Comparison of ENCODE assay signal across 8 cellular contexts in the genomic region with DNA sequence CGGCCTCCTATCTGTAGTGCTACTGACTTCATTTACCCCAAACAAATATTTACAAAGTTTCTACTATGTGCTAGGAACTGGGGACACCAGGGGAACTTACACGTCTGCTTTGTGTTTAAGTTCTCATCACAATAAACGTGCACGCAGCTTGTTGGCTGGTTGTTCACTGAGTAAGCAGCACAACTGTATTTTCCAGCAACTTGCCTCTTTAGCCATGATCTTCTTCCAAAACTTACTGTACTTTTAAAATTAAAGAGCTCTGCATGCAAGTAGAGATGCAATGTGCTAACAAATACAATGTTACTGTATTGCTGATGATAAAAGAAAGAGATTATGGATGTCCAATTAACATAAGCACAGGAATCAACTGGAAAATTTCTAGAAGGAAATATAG.
DNase-seq lines count a peak whose midpoint lies in the region; ATAC-seq lines count a peak whose summit lies in the region.

No MANE protein-coding gene starts in this region.

- no peaks in the 10 kb centered on the region for H3K9me3 Mint-ChIP-seq in activated T-helper 1 cell treated with anti-CD3 and anti-CD28 coated beads, Interleukin-12 subunit alpha, Interleukin-12 subunit beta, Interleukin-2, Interleukin-4 antibody, amounts not matched to agents 30 ng/mL and 10 ng/mL and 1 ng/mL, durations not matched to agents 14 hours and 24 hours and 36 hours

- peak overlapping the region; percentile 99 for H3K27ac Mint-ChIP-seq in activated T-helper 1 cell treated with anti-CD3 and anti-CD28 coated beads, Interleukin-12 subunit alpha, Interleukin-12 subunit beta, Interleukin-2, Interleukin-4 antibody, amounts not matched to agents 30 ng/mL and 10 ng/mL and 1 ng/mL, durations not matched to agents 14 hours and 24 hours and 36 hours

- no peaks in the 10 kb centered on the region for H3K27me3 Mint-ChIP-seq in activated T-helper 1 cell treated with anti-CD3 and anti-CD28 coated beads, Interleukin-12 subunit alpha, Interleukin-12 subunit beta, Interleukin-2, Interleukin-4 antibody, amounts not matched to agents 30 ng/mL and 10 ng/mL and 1 ng/mL, durations not matched to agents 14 hours and 24 hours and 36 hours (ENCODE audit: insufficient read depth)

- no peaks in the 10 kb centered on the region for H3K9me3 ChIP-seq in HUES64 (ENCODE audit: insufficient read depth, low read depth, low read length)
- no peaks in the 10 kb centered on the region for H3K9me3 ChIP-seq in iPS-20b (ENCODE audit: insufficient read depth, low read depth, low read length)
- H3K9me3 ChIP-seq in stomach smooth muscle (ENCODE audit: control insufficient read depth in 2 of 2, low read length in 2 of 2) = no peaks in the 10 kb centered on the region

- H3K36me3 ChIP-seq in HUES64 (ENCODE audit: insufficient read depth, low read length) = no peaks in the 10 kb centered on the region
- no peaks in the 10 kb centered on the region for H3K36me3 ChIP-seq in iPS-20b (ENCODE audit: insufficient read depth, low read depth, low read length)
- H3K36me3 ChIP-seq in stomach smooth muscle (ENCODE audit: control insufficient read depth in 2 of 2, insufficient read depth in 2 of 2, low read length in 2 of 2) = no peaks in the 10 kb centered on the region

- 53% methylated on average over 4 of the region's 4 CpGs for WGBS in HUES64

- intact Hi-C loops in activated T-helper 1 cell treated with anti-CD3 and anti-CD28 coated beads, Interleukin-12 subunit alpha, Interleukin-12 subunit beta, Interleukin-2, Interleukin-4 antibody, amounts not matched to agents 30 ng/mL and 10 ng/mL and 1 ng/mL, durations not matched to agents 14 hours and 24 hours and 36 hours (cut with micrococcal nuclease) = loop anchor here (1.0 to 2.0 kb wide), 2 partner anchors 14 to 19 kb away; no protein-coding TSS in a partner anchor

- DNase-seq in activated T-helper 1 cell treated with anti-CD3 and anti-CD28 coated beads, Interleukin-12 subunit alpha, Interleukin-12 subunit beta, Interleukin-2, Interleukin-4 antibody, amounts not matched to agents 30 ng/mL and 10 ng/mL and 1 ng/mL, durations not matched to agents 14 hours and 24 hours and 36 hours (ENCODE audit: low spot score) = no peak
- DNase-seq in SHP77 treated with DMSO at 0.1 percent for 48 hours (lab: John Stamatoyannopoulos, UW) = no peak

- ATAC-seq in HG03108 (IDR thresholded peaks at IDR 0.05; ENCODE audit: unreplicated experiment) = no peak
- ATAC-seq in GM18520 (IDR thresholded peaks at IDR 0.05; ENCODE audit: unreplicated experiment) = no peak
- ATAC-seq in HG02588 (IDR thresholded peaks at IDR 0.05; ENCODE audit: unreplicated experiment) = no peak

- H3K4me3 Mint-ChIP-seq in activated T-helper 1 cell treated with anti-CD3 and anti-CD28 coated beads, Interleukin-12 subunit alpha, Interleukin-12 subunit beta, Interleukin-2, Interleukin-4 antibody, amounts not matched to agents 30 ng/mL and 10 ng/mL and 1 ng/mL, durations not matched to agents 14 hours and 24 hours and 36 hours = peak overlapping the region; percentile 84

- H3K9ac ChIP-seq in HUES64 (ENCODE audit: low read depth, low read length) (peak overlapping the region; percentile 8; the same call in 1 of the 2 replicates), iPS-20b (ENCODE audit: low read depth, low read length) (peak overlapping the region; percentile 2; the same call in 1 of the 2 replicates), stomach smooth muscle (ENCODE audit: low read length in 2 of 2) (no peak overlapping the region)

- peaks cover 64% of the 10 kb centered on the region for H3K4me1 ChIP-seq in HUES64 (ENCODE audit: insufficient read depth, low read length)
- H3K4me1 ChIP-seq in iPS-20b (ENCODE audit: insufficient read depth, low read length) = peaks cover 62% of the 10 kb centered on the region
- H3K4me1 ChIP-seq in stomach smooth muscle (ENCODE audit: control insufficient read depth, insufficient read depth, low read length) = peaks cover 59% of the 10 kb centered on the region

- H3K27ac ChIP-seq in HUES64 (ENCODE audit: low read depth, low read length) (peak overlapping the region; percentile 66), iPS-20b (ENCODE audit: low read length) (peak overlapping the region; percentile 40), stomach smooth muscle (ENCODE audit: low read length) (peak overlapping the region; percentile 69)

- H3K4me1 Mint-ChIP-seq in activated T-helper 1 cell treated with anti-CD3 and anti-CD28 coated beads, Interleukin-12 subunit alpha, Interleukin-12 subunit beta, Interleukin-2, Interleukin-4 antibody, amounts not matched to agents 30 ng/mL and 10 ng/mL and 1 ng/mL, durations not matched to agents 14 hours and 24 hours and 36 hours (ENCODE audit: low read depth) = peaks cover 99% of the 10 kb centered on the region

- peaks cover 18% of the 10 kb centered on the region for H3K36me3 Mint-ChIP-seq in activated T-helper 1 cell treated with anti-CD3 and anti-CD28 coated beads, Interleukin-12 subunit alpha, Interleukin-12 subunit beta, Interleukin-2, Interleukin-4 antibody, amounts not matched to agents 30 ng/mL and 10 ng/mL and 1 ng/mL, durations not matched to agents 14 hours and 24 hours and 36 hours (ENCODE audit: low read depth)

- H3K4me3 ChIP-seq in HUES64 (ENCODE audit: low read length) (no peak overlapping the region), iPS-20b (ENCODE audit: low read length) (no peak overlapping the region), stomach smooth muscle (ENCODE audit: low read length in 2 of 2) (peak overlapping the region; percentile 1 to 15)

- H3K27me3 ChIP-seq in HUES64 (ENCODE audit: insufficient read depth, low read length) (no peaks in the 10 kb centered on the region), iPS-20b (ENCODE audit: insufficient read depth, low read length) (no peaks in the 10 kb centered on the region), stomach smooth muscle (ENCODE audit: control insufficient read depth in 1 of 2, insufficient read depth in 2 of 2, low read length in 2 of 2) (no peaks in the 10 kb centered on the region)

Comparison
In these comparisons a context has a peak if more than half of its experiments do, and no peak if none do; other contexts are left out.
1. H3K4me3 ChIP-seq: peak in stomach smooth muscle (2 of 2); none in HUES64 (single experiment) and iPS-20b (single experiment).
2. H3K9ac ChIP-seq: peak in HUES64 (single experiment) and iPS-20b (single experiment); none in stomach smooth muscle (0 of 2).
3. Peak in every context shown above with its lines, with median percentiles within 50 percentile points of each other: H3K27ac ChIP-seq.